ENCODE assay signal across 21 cellular contexts in genomic region chr18:62209046-62209445, GRCh38.
"Had no signal": no experiment of that assay in that cellular context is flagged by ENCODE, and none has a peak within 500 bp of the region (broad histone marks: within the 10 kb centered on the region; RNA-seq: fewer than 3 reads in every experiment).

No MANE protein-coding gene starts in this region.

- H3K9me3 ChIP-seq: esophagus squamous epithelium, gastrocnemius medialis, left ventricle myocardium inferior, mucosa of descending colon, prostate gland, right atrium auricular region had no signal

- DNase-seq: activated CD4-positive, CD25-positive, alpha-beta regulatory T cell treated with anti-CD3 and anti-CD28 coated beads, Interleukin-2, amount 50 U/mL, for 72 hours; activated CD8-positive, alpha-beta memory T cell treated with anti-CD3 and anti-CD28 coated beads for 24 hours; activated CD8-positive, alpha-beta memory T cell treated with anti-CD3 and anti-CD28 coated beads, Interleukin-2, amount 50 U/mL, for 48 hours; activated effector memory CD4-positive, alpha-beta T cell treated with Interleukin-2 at 50 U/mL for 16 hours; activated naive CD4-positive, alpha-beta T cell treated with anti-CD3 and anti-CD28 coated beads, Interleukin-2, amount 50 U/mL, for 16 hours; activated T-cell treated with anti-CD3 and anti-CD28 coated beads, Interleukin-2, amount 50 U/mL, for 48 hours; dermis blood vessel endothelial cell; effector memory CD4-positive, alpha-beta T cell; esophagus squamous epithelium; gastrocnemius medialis; head of caudate nucleus; left ventricle myocardium inferior; mesenchymal stem cell; mucosa of descending colon; naive B cell; stimulated activated CD4-positive, alpha-beta T cell treated with anti-CD3 and anti-CD28 coated beads, Interleukin-2, amount 100 ng/mL, for 24 hours; stimulated activated naive CD8-positive, alpha-beta T cell treated with anti-CD3 and anti-CD28 coated beads, Interleukin-15, Interleukin-2, amounts not matched to agents 100 U/mL and 50 U/mL, for 24 hours had no signal

- H3K4me3 ChIP-seq: esophagus squamous epithelium, gastrocnemius medialis, left ventricle myocardium inferior, mucosa of descending colon, neural progenitor cell, prostate gland, right atrium auricular region had no signal

- H3K27me3 ChIP-seq: esophagus squamous epithelium, gastrocnemius medialis, neural progenitor cell, right atrium auricular region had no signal

- H3K27me3 Mint-ChIP-seq: naive B cell had no signal

- H3K4me1 Mint-ChIP-seq: neural progenitor cell had no signal

- H3K4me3 Mint-ChIP-seq: naive B cell, neural progenitor cell had no signal

- FAIRE-seq: endothelial cell of umbilical vein had no signal

- H3K36me3 ChIP-seq: gastrocnemius medialis, prostate gland, right atrium auricular region had no signal

- ATAC-seq: gastrocnemius medialis; mucosa of descending colon; stimulated activated naive CD8-positive, alpha-beta T cell treated with anti-CD3 and anti-CD28 coated beads, Interleukin-15, Interleukin-2, amounts not matched to agents 100 U/mL and 50 U/mL, for 24 hours had no signal

- H3K27ac Mint-ChIP-seq: neural progenitor cell had no signal
